ENCODE assay signal across 1 cellular context in the genomic region with DNA sequence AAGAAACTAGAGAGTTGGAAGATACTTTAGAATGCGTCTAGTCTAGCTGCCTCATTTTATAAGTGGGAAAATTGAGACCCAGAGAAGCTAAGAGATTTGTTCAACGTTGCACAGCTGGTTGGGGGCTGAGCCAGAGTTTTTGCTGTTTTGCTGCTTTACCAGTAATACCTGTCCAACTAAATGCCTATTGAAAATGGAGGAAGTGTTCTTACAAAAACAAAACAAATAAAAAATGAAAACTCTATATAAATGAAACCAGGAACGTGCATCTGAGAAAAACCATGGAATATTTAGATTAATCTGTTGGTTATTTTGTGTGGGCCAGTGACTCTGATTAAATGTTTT.
TF ChIP-seq lines count a peak whose summit lies in the region.

No MANE protein-coding gene starts in this region.

TF ChIP-seq in IMR-90, 13 proteins besides CTCF, POLR2A, EP300 and RAD21:
- TF ChIP-seq, protein P1, sequence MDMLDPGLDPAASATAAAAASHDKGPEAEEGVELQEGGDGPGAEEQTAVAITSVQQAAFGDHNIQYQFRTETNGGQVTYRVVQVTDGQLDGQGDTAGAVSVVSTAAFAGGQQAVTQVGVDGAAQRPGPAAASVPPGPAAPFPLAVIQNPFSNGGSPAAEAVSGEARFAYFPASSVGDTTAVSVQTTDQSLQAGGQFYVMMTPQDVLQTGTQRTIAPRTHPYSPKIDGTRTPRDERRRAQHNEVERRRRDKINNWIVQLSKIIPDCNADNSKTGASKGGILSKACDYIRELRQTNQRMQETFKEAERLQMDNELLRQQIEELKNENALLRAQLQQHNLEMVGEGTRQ (IDR thresholded peaks at IDR 0.05; ENCODE audit: low read depth, low read length): no peak
TF ChIP-seq in IMR-90: peak in this region for 0.
